ENCODE assay signal across 14 cellular contexts in genomic region chr18:79905389-79905911, GRCh38. TPM values are rescaled to one million over a fixed set of nuclear protein-coding genes. Genes with fewer than 3 reads are reported as not detected.
A peak's percentile ranks its signal among the peaks of the same experiment; 100 is the strongest.
DNase-seq lines count a peak whose midpoint lies in the region; FAIRE-seq and TF ChIP-seq lines count a peak whose summit lies in the region.
"Had no signal": no experiment of that assay in that cellular context is flagged by ENCODE, and none has a peak within 500 bp of the region (broad histone marks: within the 10 kb centered on the region; RNA-seq: fewer than 3 reads in every experiment).

No MANE protein-coding gene starts in this region.

- H3K9ac ChIP-seq in astrocyte (ENCODE audit: low read length) (no peak overlapping the region), kidney (ENCODE audit: low read length in 2 of 2) (no peak overlapping the region)

- H3K4me3 ChIP-seq in astrocyte (ENCODE audit: insufficient read depth, low read depth, low read length), result no peak overlapping the region
- no peak overlapping the region for H3K4me3 ChIP-seq in kidney (ENCODE audit: low read length in 2 of 2)
- H3K4me3 ChIP-seq: SK-N-MC had no signal

- H3K27ac ChIP-seq in astrocyte (ENCODE audit: low read depth, low read length) (no peak overlapping the region), kidney (ENCODE audit: low read depth in 2 of 2, low read length in 2 of 2) (no peak overlapping the region)
- H3K27ac ChIP-seq: SK-N-MC had no signal

- no peak overlapping the region for H3K4me3 Mint-ChIP-seq in activated CD4-positive, alpha-beta T cell treated with anti-CD3 and anti-CD28 coated beads, Interleukin-2, amount 10 ng/mL, durations not matched to agents 24 days and 14 days
- H3K4me3 Mint-ChIP-seq in astrocyte (ENCODE audit: unreplicated experiment), result no peak overlapping the region
- H3K4me3 Mint-ChIP-seq: nephron progenitor cell had no signal

- no peaks in the 10 kb centered on the region for H3K79me2 ChIP-seq in astrocyte (ENCODE audit: insufficient read depth, low read length)

- peak overlapping the region; percentile 82 for H3K27ac Mint-ChIP-seq in activated CD4-positive, alpha-beta T cell treated with anti-CD3 and anti-CD28 coated beads, Interleukin-2, amount 10 ng/mL, durations not matched to agents 24 days and 14 days
- H3K27ac Mint-ChIP-seq in astrocyte (ENCODE audit: unreplicated experiment), result no peak overlapping the region
- H3K27ac Mint-ChIP-seq: nephron progenitor cell had no signal

- peaks cover 6% of the 10 kb centered on the region for H3K9me3 Mint-ChIP-seq in activated CD4-positive, alpha-beta T cell treated with anti-CD3 and anti-CD28 coated beads, Interleukin-2, amount 10 ng/mL, durations not matched to agents 24 days and 14 days
- peaks cover 5% of the 10 kb centered on the region for H3K9me3 Mint-ChIP-seq in astrocyte (ENCODE audit: unreplicated experiment)

- H3K4me1 ChIP-seq in astrocyte (ENCODE audit: insufficient read depth, low read length) (no peaks in the 10 kb centered on the region), kidney (ENCODE audit: control insufficient read depth in 1 of 2, insufficient read depth in 1 of 2, low read depth in 1 of 2, low read length in 2 of 2) (no peaks in the 10 kb centered on the region)

- no peak for FAIRE-seq in astrocyte (lab: Jason Lieb, UNC)
- FAIRE-seq in kidney (lab: Jason Lieb, UNC), result no peak
- FAIRE-seq: A204.1 had no signal

- intact Hi-C loops in activated CD4-positive, alpha-beta T cell treated with anti-CD3 and anti-CD28 coated beads, Interleukin-2, amount 10 ng/mL, durations not matched to agents 24 days and 14 days (cut with micrococcal nuclease), result no loop called here
- intact Hi-C loops in kidney (cut with DNase I), result no loop called here

- peaks cover 37% of the 10 kb centered on the region for H3K36me3 Mint-ChIP-seq in activated CD4-positive, alpha-beta T cell treated with anti-CD3 and anti-CD28 coated beads, Interleukin-2, amount 10 ng/mL, durations not matched to agents 24 days and 14 days (ENCODE audit: low read depth)
- H3K36me3 Mint-ChIP-seq in astrocyte (ENCODE audit: low read depth, unreplicated experiment), result peaks cover 21% of the 10 kb centered on the region

- no peak overlapping the region for H3K4me2 ChIP-seq in astrocyte (ENCODE audit: low read length)

- H3K9me3 ChIP-seq in astrocyte (ENCODE audit: insufficient read depth, low read depth, low read length) (peaks cover 2% of the 10 kb centered on the region), kidney (ENCODE audit: control insufficient read depth in 1 of 2, low read length in 2 of 2) (no peaks in the 10 kb centered on the region)

- TF ChIP-seq CTCF in astrocyte (IDR thresholded peaks at IDR 0.05; ENCODE audit: insufficient read depth, low read depth, low read length), result no peak
- no peak for TF ChIP-seq CTCF in kidney (IDR thresholded peaks at IDR 0.05; ENCODE audit: borderline replicate concordance, extremely low read depth, insufficient read depth)

- DNase-seq in activated CD4-positive, alpha-beta T cell treated with anti-CD3 and anti-CD28 coated beads, Interleukin-2, amount 10 ng/mL, durations not matched to agents 24 days and 14 days, result no peak
- no peak for DNase-seq in activated CD4-positive, alpha-beta T cell treated with anti-CD3 and anti-CD28 coated beads for 4 hours
- DNase-seq in astrocyte (ENCODE audit: low read depth) (peak; percentile 36), kidney (peak; percentile 41), inferior parietal cortex (ENCODE audit: extremely low spot score) (no peak), GOT3 (lab: John Stamatoyannopoulos, UW) (no peak)
- peak; percentile 31 for DNase-seq in stimulated activated CD8-positive, alpha-beta memory T cell treated with anti-CD3 and anti-CD28 coated beads, Interleukin-4, amount 100 ng/mL, for 48 hours
- no peak for DNase-seq in stimulated activated CD4-positive, alpha-beta T cell treated with anti-CD3 and anti-CD28 coated beads, Interleukin-2, amount 100 ng/mL, for 24 hours
- DNase-seq: kidney glomerular epithelial cell, NCI-H1092 treated with DMSO at 0.1 percent for 48 hours, NCI-H226, nephron progenitor cell had no signal

- H2AFZ ChIP-seq in astrocyte (ENCODE audit: low read depth, low read length), result no peak overlapping the region

- H3K27me3 Mint-ChIP-seq in activated CD4-positive, alpha-beta T cell treated with anti-CD3 and anti-CD28 coated beads, Interleukin-2, amount 10 ng/mL, durations not matched to agents 24 days and 14 days, result no peaks in the 10 kb centered on the region
- no peaks in the 10 kb centered on the region for H3K27me3 Mint-ChIP-seq in astrocyte (ENCODE audit: low read depth, unreplicated experiment)

- no peaks in the 10 kb centered on the region for H3K27me3 ChIP-seq in astrocyte (ENCODE audit: insufficient read depth, low read length)

- H3K36me3 ChIP-seq in astrocyte (ENCODE audit: insufficient read depth, low read length) (no peaks in the 10 kb centered on the region), kidney (ENCODE audit: control insufficient read depth in 1 of 2, insufficient read depth in 2 of 2, low read length in 2 of 2) (peaks cover 3 to 9% of the 10 kb centered on the region in 2 donors)

- H4K20me1 ChIP-seq in astrocyte (ENCODE audit: insufficient read depth, low read length), result peaks cover 12% of the 10 kb centered on the region

- peaks cover 12% of the 10 kb centered on the region for H3K4me1 Mint-ChIP-seq in activated CD4-positive, alpha-beta T cell treated with anti-CD3 and anti-CD28 coated beads, Interleukin-2, amount 10 ng/mL, durations not matched to agents 24 days and 14 days
- peaks cover 5% of the 10 kb centered on the region for H3K4me1 Mint-ChIP-seq in astrocyte (ENCODE audit: low read depth, unreplicated experiment)
- H3K4me1 Mint-ChIP-seq: nephron progenitor cell had no signal

RNA-seq across cellular contexts. Expression of gene SLC66A2, which starts 46.0 kb away (rescaled TPM):
- 45.6 and 46.5 TPM in 2 replicates for total RNA-seq in activated CD4-positive, alpha-beta T cell treated with anti-CD3 and anti-CD28 coated beads, Interleukin-2, amount 10 ng/mL, durations not matched to agents 24 days and 14 days
- total RNA-seq in astrocyte (25.3 and 27.6 TPM in 2 replicates), kidney (45.5 TPM)
- polyA plus RNA-seq in kidney (ENCODE audit: insufficient read depth, low read depth, low replicate concordance), result 41.9 TPM

RNA-seq across cellular contexts. Expression of gene HSBP1L1, which starts 59.0 kb away (rescaled TPM):
- 6.8 and 8.1 TPM in 2 replicates for total RNA-seq in activated CD4-positive, alpha-beta T cell treated with anti-CD3 and anti-CD28 coated beads, Interleukin-2, amount 10 ng/mL, durations not matched to agents 24 days and 14 days
- total RNA-seq in astrocyte, result 3.8 and 6.1 TPM in 2 replicates
- total RNA-seq in kidney, result 26.0 TPM
- polyA plus RNA-seq in kidney (ENCODE audit: insufficient read depth, low read depth, low replicate concordance), result 43.6 TPM

Comparison
In these comparisons a context has a peak if more than half of its experiments do, and no peak if none do; other contexts are left out.
1. DNase-seq: peak in astrocyte (single experiment), kidney (single experiment) and stimulated activated CD8-positive, alpha-beta memory T cell treated with anti-CD3 and anti-CD28 coated beads, Interleukin-4, amount 100 ng/mL, for 48 hours (single experiment); none in activated CD4-positive, alpha-beta T cell treated with anti-CD3 and anti-CD28 coated beads, Interleukin-2, amount 10 ng/mL, durations not matched to agents 24 days and 14 days (single experiment), activated CD4-positive, alpha-beta T cell treated with anti-CD3 and anti-CD28 coated beads for 4 hours (0 of 2), stimulated activated CD4-positive, alpha-beta T cell treated with anti-CD3 and anti-CD28 coated beads, Interleukin-2, amount 100 ng/mL, for 24 hours (0 of 2), inferior parietal cortex (single experiment) and GOT3 (single experiment).